In genomic region chrX:24155747-24156146, GRCh38 we compare ENCODE assay signal across 7 cellular contexts. TPM values are rescaled to one million over a fixed set of nuclear protein-coding genes. Genes with fewer than 3 reads are reported as not detected.
DNase-seq lines count a peak whose midpoint lies in the region; ATAC-seq, FAIRE-seq and TF ChIP-seq lines count a peak whose summit lies in the region.
"Not testable (repeated sequence)": the region's sequence is repeated elsewhere in the genome, so short reads cannot be mapped to it uniquely, and the experiment has no call there.

No MANE protein-coding gene starts in this region.

- 100% methylated on average over 1 of the region's 7 CpGs; no CpG with 5 or more reads in 1 of the 2 experiments for WGBS in IMR-90 (ENCODE audit: extremely low coverage in 2 of 2, insufficient read length in 1 of 2), 2 experiments
- 100% methylated on average over 5 of the region's 7 CpGs for WGBS in HepG2 (ENCODE audit: low lambda C conversion rate)

- not testable (repeated sequence) for H3K4ac ChIP-seq in IMR-90 (ENCODE audit: low read depth, low read length)

- BruUV-seq in IMR-90 (replicated peaks; lab: Mats Ljungman, UMichigan); MCF 10A (replicated peaks; lab: Mats Ljungman, UMichigan); HepG2 (replicated peaks; lab: Mats Ljungman, UMichigan): not testable (repeated sequence)

- not testable (repeated sequence) for H2AFZ ChIP-seq in IMR-90 (replicated peaks; ENCODE audit: low read length, poor library complexity); HepG2 (ENCODE audit: low read length)

- not testable (repeated sequence) for H2BK5ac ChIP-seq in IMR-90 (ENCODE audit: low read depth, low read length, poor library complexity, severe bottlenecking)

- not testable (repeated sequence) for H3K36me3 ChIP-seq in CD8-positive, alpha-beta T cell (ENCODE audit: insufficient read depth, low read length); IMR-90 (ENCODE audit: control insufficient read depth, insufficient read depth, low read length); HepG2 (replicated peaks in 1 of 2; ENCODE audit: control insufficient read depth in 1 of 2, insufficient read depth in 2 of 2, low read length in 2 of 2)

- not testable (repeated sequence) for H2BK120ac ChIP-seq in IMR-90 (ENCODE audit: low read depth, low read length)

- H3K4me2 ChIP-seq in IMR-90 (ENCODE audit: low read depth, low read length) = peak overlapping the region; percentile 51; the same call in 1 of the 2 replicates
- H3K4me2 ChIP-seq in HepG2 (ENCODE audit: low read depth, low read length) = not testable (repeated sequence)

- H3K9me3 ChIP-seq in CD8-positive, alpha-beta T cell (ENCODE audit: low read length); IMR-90 (ENCODE audit: control insufficient read depth, insufficient read depth, low read length); HepG2 (ENCODE audit: low read length): not testable (repeated sequence)

- H3K4me3 Mint-ChIP-seq in CD8-positive, alpha-beta T cell = peak overlapping the region; percentile 26
- peak overlapping the region; percentile 26 for H3K4me3 Mint-ChIP-seq in activated CD4-positive, alpha-beta T cell treated with anti-CD3 and anti-CD28 coated beads for 36 hours
- H3K4me3 Mint-ChIP-seq in activated T-cell treated with anti-CD3 and anti-CD28 coated beads, Interleukin-2, amount 50 U/mL, for 72 hours = peak overlapping the region; percentile 5 to 86
- not testable (repeated sequence) for H3K4me3 Mint-ChIP-seq in MCF 10A (ENCODE audit: unreplicated experiment); progenitor cell of endocrine pancreas (ENCODE audit: low read depth)

- ATAC-seq in CD8-positive, alpha-beta T cell; IMR-90 (ENCODE audit: low read depth); activated CD4-positive, alpha-beta T cell treated with anti-CD3 and anti-CD28 coated beads for 36 hours; activated T-cell treated with anti-CD3 and anti-CD28 coated beads, Interleukin-2, amount 50 U/mL, for 72 hours (replicated peaks in 1 of 2); HepG2: not testable (repeated sequence)

- peaks cover 34% of the 10 kb centered on the region for H3K4me1 ChIP-seq in CD8-positive, alpha-beta T cell (ENCODE audit: insufficient read depth, low read length)
- not testable (repeated sequence) for H3K4me1 ChIP-seq in IMR-90 (ENCODE audit: control insufficient read depth, insufficient read depth, low read length)
- H3K4me1 ChIP-seq in HepG2 (ENCODE audit: insufficient read depth, low read length) = peaks cover 27% of the 10 kb centered on the region

- CTCF ChIA-PET in CD8-positive, alpha-beta T cell (lab: Charles Lee); IMR-90 (lab: Yijun Ruan, JAX); HepG2 (lab: Yijun Ruan, JAX; ENCODE audit: low intra/inter-chr PET ratio, low total read pairs): not testable (repeated sequence)
- CTCF ChIA-PET in activated CD4-positive, alpha-beta T cell treated with anti-CD3 and anti-CD28 coated beads for 36 hours (lab: Charles Lee) = interaction anchor here (0.5 kb wide), 1 partner anchor 9 kb away, joined by 3 read pairs; no protein-coding TSS in a partner anchor
- CTCF ChIA-PET in MCF 10A (lab: Yijun Ruan, JAX) = interaction anchor here (0.6 kb wide), 1 partner anchor 102 kb away, joined by 4 read pairs; no protein-coding TSS in a partner anchor

- H4K5ac ChIP-seq in IMR-90 (ENCODE audit: low read depth, low read length) = not testable (repeated sequence)

- not testable (repeated sequence) for H3K27ac Mint-ChIP-seq in CD8-positive, alpha-beta T cell
- H3K27ac Mint-ChIP-seq in activated CD4-positive, alpha-beta T cell treated with anti-CD3 and anti-CD28 coated beads for 36 hours = peak overlapping the region; percentile 67
- peak overlapping the region; percentile 72 for H3K27ac Mint-ChIP-seq in activated T-cell treated with anti-CD3 and anti-CD28 coated beads, Interleukin-2, amount 50 U/mL, for 72 hours
- H3K27ac Mint-ChIP-seq in MCF 10A (ENCODE audit: low read depth, unreplicated experiment) (peak overlapping the region; percentile 16), progenitor cell of endocrine pancreas (peak overlapping the region; percentile 14)

- H3K27me3 ChIP-seq in CD8-positive, alpha-beta T cell (ENCODE audit: insufficient read depth, low read length); IMR-90 (ENCODE audit: control insufficient read depth, insufficient read depth, low read length); HepG2 (ENCODE audit: control insufficient read depth in 1 of 2, insufficient read depth in 2 of 2, low read length in 2 of 2): not testable (repeated sequence)

- DNase-seq in CD8-positive, alpha-beta T cell; IMR-90; activated CD4-positive, alpha-beta T cell treated with anti-CD3 and anti-CD28 coated beads for 36 hours; activated T-cell treated with anti-CD3 and anti-CD28 coated beads, Interleukin-2, amount 50 U/mL, for 72 hours; MCF 10A (ENCODE audit: unreplicated experiment); HepG2 (ENCODE audit: low spot score); progenitor cell of endocrine pancreas (ENCODE audit: low spot score, unreplicated experiment): not testable (repeated sequence)

- not testable (repeated sequence) for H3K18ac ChIP-seq in IMR-90 (ENCODE audit: low read depth, low read length)

- peaks cover 43% of the 10 kb centered on the region for H3K36me3 Mint-ChIP-seq in CD8-positive, alpha-beta T cell
- peaks cover 35% of the 10 kb centered on the region for H3K36me3 Mint-ChIP-seq in activated CD4-positive, alpha-beta T cell treated with anti-CD3 and anti-CD28 coated beads for 36 hours (ENCODE audit: low read depth)
- peaks cover 11 to 26% of the 10 kb centered on the region in 2 donors for H3K36me3 Mint-ChIP-seq in activated T-cell treated with anti-CD3 and anti-CD28 coated beads, Interleukin-2, amount 50 U/mL, for 72 hours (ENCODE audit: insufficient read depth in 2 of 2)
- H3K36me3 Mint-ChIP-seq in MCF 10A (ENCODE audit: insufficient read depth, unreplicated experiment) (peaks cover 26% of the 10 kb centered on the region), progenitor cell of endocrine pancreas (ENCODE audit: insufficient read depth) (peaks cover 11% of the 10 kb centered on the region)

- intact Hi-C loops in CD8-positive, alpha-beta T cell (cut with DNase I, micrococcal nuclease); IMR-90 (cut with micrococcal nuclease); HepG2 (cut with micrococcal nuclease; ENCODE audit: unreplicated experiment): not testable (repeated sequence)
- intact Hi-C loops in activated CD4-positive, alpha-beta T cell treated with anti-CD3 and anti-CD28 coated beads for 36 hours (cut with DNase I, micrococcal nuclease) = loop anchor here in 1 of 2 experiments (10.0 kb wide), 2 partner anchors 89 to 371 kb away; partner anchors contain the start of gene SAT1
- intact Hi-C loops in MCF 10A (cut with micrococcal nuclease) = loop anchor here (10.0 kb wide), 1 partner anchor 49 kb away; no protein-coding TSS in a partner anchor

- not testable (repeated sequence) for H2AK9ac ChIP-seq in IMR-90 (replicated peaks; ENCODE audit: low read depth, low read length, poor library complexity)

- dilution Hi-C loops in IMR-90 (cut with HindIII; ENCODE audit: low sequenced_read_pairs, unreplicated experiment) = not testable (repeated sequence)

- H3K14ac ChIP-seq in IMR-90 (replicated peaks; ENCODE audit: low read depth, low read length) = not testable (repeated sequence)

- not testable (repeated sequence) for H2BK15ac ChIP-seq in IMR-90 (ENCODE audit: low read depth, low read length)

- H3K9me3 Mint-ChIP-seq in CD8-positive, alpha-beta T cell; activated CD4-positive, alpha-beta T cell treated with anti-CD3 and anti-CD28 coated beads for 36 hours (ENCODE audit: low read depth); activated T-cell treated with anti-CD3 and anti-CD28 coated beads, Interleukin-2, amount 50 U/mL, for 72 hours; MCF 10A (ENCODE audit: unreplicated experiment); progenitor cell of endocrine pancreas (ENCODE audit: low read depth): not testable (repeated sequence)

- FAIRE-seq in HepG2 (lab: Jason Lieb, UNC) = not testable (repeated sequence)

- not testable (repeated sequence) for H2AK5ac ChIP-seq in IMR-90 (ENCODE audit: low read depth, low read length)

- not testable (repeated sequence) for H3K27ac ChIP-seq in CD8-positive, alpha-beta T cell (ENCODE audit: low read depth, low read length); IMR-90 (ENCODE audit: insufficient read depth, low read length); HepG2 (ENCODE audit: extremely low read length, insufficient read depth, low read length)

- in situ Hi-C loops in IMR-90 (cut with MboI; ENCODE audit: low sequenced_read_pairs) = loop anchor here (25.0 kb wide), 1 partner anchor 468 kb away; no protein-coding TSS in a partner anchor
- in situ Hi-C loops in HepG2 (cut with HindIII; ENCODE audit: extremely low pct_ligation_motif_present, low pct_unique_long_range_greater_than_20kb) = not testable (repeated sequence)

- not testable (repeated sequence) for TF ChIP-seq POLR2A in IMR-90 (IDR thresholded peaks at IDR 0.05; ENCODE audit: low read depth, low read length); HepG2 (IDR thresholded peaks at IDR 0.05; ENCODE audit: insufficient read depth in 1 of 2, low read depth in 2 of 2, low read length in 2 of 2)

- H3K27me3 Mint-ChIP-seq in CD8-positive, alpha-beta T cell (ENCODE audit: low read depth); activated CD4-positive, alpha-beta T cell treated with anti-CD3 and anti-CD28 coated beads for 36 hours; activated T-cell treated with anti-CD3 and anti-CD28 coated beads, Interleukin-2, amount 50 U/mL, for 72 hours (ENCODE audit: low read depth); MCF 10A (ENCODE audit: insufficient read depth, unreplicated experiment); progenitor cell of endocrine pancreas: not testable (repeated sequence)

- POLR2A ChIA-PET in CD8-positive, alpha-beta T cell (lab: Charles Lee); IMR-90 (lab: Charles Lee; ENCODE audit: unreplicated experiment); activated CD4-positive, alpha-beta T cell treated with anti-CD3 and anti-CD28 coated beads for 36 hours (lab: Charles Lee); MCF 10A (lab: Yijun Ruan, JAX); HepG2 (lab: Yijun Ruan, JAX): not testable (repeated sequence)

- H3K23ac ChIP-seq in IMR-90 (ENCODE audit: low read depth, low read length) = not testable (repeated sequence)

- H3K56ac ChIP-seq in IMR-90 (ENCODE audit: extremely low read depth, insufficient read depth, low read length) = not testable (repeated sequence)

- H3K4me1 Mint-ChIP-seq in CD8-positive, alpha-beta T cell (ENCODE audit: low read depth) = peaks cover 74% of the 10 kb centered on the region
- H3K4me1 Mint-ChIP-seq in activated CD4-positive, alpha-beta T cell treated with anti-CD3 and anti-CD28 coated beads for 36 hours = peaks cover 64% of the 10 kb centered on the region
- H3K4me1 Mint-ChIP-seq in activated T-cell treated with anti-CD3 and anti-CD28 coated beads, Interleukin-2, amount 50 U/mL, for 72 hours (ENCODE audit: low read depth) = peaks cover 82% of the 10 kb centered on the region
- peaks cover 48% of the 10 kb centered on the region for H3K4me1 Mint-ChIP-seq in MCF 10A (ENCODE audit: insufficient read depth, unreplicated experiment)
- peaks cover 50% of the 10 kb centered on the region for H3K4me1 Mint-ChIP-seq in progenitor cell of endocrine pancreas (ENCODE audit: low read depth)

- peaks cover 88% of the 10 kb centered on the region for H3K79me2 ChIP-seq in HepG2 (ENCODE audit: insufficient read depth, low read length)

- H4K91ac ChIP-seq in IMR-90 (ENCODE audit: insufficient read depth, low read depth, low read length) = not testable (repeated sequence)

- not testable (repeated sequence) for H4K8ac ChIP-seq in IMR-90 (ENCODE audit: low read depth in 2 of 2, low read length in 2 of 2)

- peaks cover 3 to 34% of the 10 kb centered on the region in 2 experiments; a peak in 3 of 4 replicates for H3K79me1 ChIP-seq in IMR-90 (ENCODE audit: low read depth in 1 of 2, low read length in 2 of 2)

- TF ChIP-seq RAD21 in IMR-90 (IDR thresholded peaks at IDR 0.05; ENCODE audit: low read length); HepG2 (CRISPR knock-in tag; IDR thresholded peaks at IDR 0.05): not testable (repeated sequence)

- H4K20me1 ChIP-seq in IMR-90 (ENCODE audit: insufficient read depth, low read length) = peaks cover 88% of the 10 kb centered on the region
- not testable (repeated sequence) for H4K20me1 ChIP-seq in HepG2 (ENCODE audit: insufficient read depth, low read length)

- H3K9ac ChIP-seq in IMR-90 (ENCODE audit: low read depth, low read length); HepG2 (ENCODE audit: insufficient read depth, low read depth, low read length): not testable (repeated sequence)

- not testable (repeated sequence) for TF ChIP-seq EP300 in HepG2 (IDR thresholded peaks at IDR 0.05; ENCODE audit: low read depth in 2 of 2, low read length in 2 of 2); HepG2 (CRISPR knock-in tag; IDR thresholded peaks at IDR 0.05; ENCODE audit: borderline replicate concordance)

- H2BK20ac ChIP-seq in IMR-90 (ENCODE audit: low read depth, low read length) = not testable (repeated sequence)

- H3K9me1 ChIP-seq in IMR-90 (ENCODE audit: insufficient read depth, low read length) = peaks cover 19% of the 10 kb centered on the region

- not testable (repeated sequence) for H3K4me3 ChIP-seq in CD8-positive, alpha-beta T cell (ENCODE audit: low read depth, low read length); IMR-90 (ENCODE audit: insufficient read depth, low read depth, low read length); HepG2 (replicated peaks in 1 of 3; ENCODE audit: insufficient read depth in 1 of 3, low read depth in 2 of 3, low read length in 3 of 3)

- TF ChIP-seq CTCF in CD8-positive, alpha-beta T cell (IDR thresholded peaks at IDR 0.05); IMR-90 (conservative IDR thresholded peaks at IDR 0.05; ENCODE audit: low read depth, low read length); MCF 10A (IDR thresholded peaks at IDR 0.05; ENCODE audit: unreplicated experiment); HepG2 (CRISPR knock-in tag; IDR thresholded peaks at IDR 0.05); progenitor cell of endocrine pancreas (IDR thresholded peaks at IDR 0.05; ENCODE audit: unreplicated experiment): not testable (repeated sequence)

RNA-seq across cellular contexts. Expression of gene ZFX, which starts 6.2 kb away (rescaled TPM):
- total RNA-seq in CD8-positive, alpha-beta T cell = 10 to 100 TPM; 54.5 to 55.8 TPM
- 99.3 and 141 TPM in 2 replicates for total RNA-seq in IMR-90 (2012; rRNA removed)
- polyA plus RNA-seq in IMR-90 (2012; rRNA removed) = 12.0 and 16.0 TPM in 2 replicates
- 3.6 and 5.2 TPM in 2 replicates for polyA plus RNA-seq in IMR-90 (2012; cell fraction: cytosol; rRNA removed)
- 4.1 and 28.6 TPM in 2 replicates for polyA plus RNA-seq in IMR-90 (2012; cell fraction: nucleus; rRNA removed; ENCODE audit: low replicate concordance)
- total RNA-seq in activated CD4-positive, alpha-beta T cell treated with anti-CD3 and anti-CD28 coated beads for 36 hours = 10 to 100 TPM; 34.0 to 37.9 TPM
- 10 to 100 TPM; 47.2 to 78.6 TPM for total RNA-seq in activated T-cell treated with anti-CD3 and anti-CD28 coated beads, Interleukin-2, amount 50 U/mL, for 72 hours
- 69.6 and 72.3 TPM in 2 replicates for total RNA-seq in MCF 10A (2022)
- total RNA-seq in HepG2 (2016; rRNA removed; fragmentation: Illumina TruSeq; extraction: Trizol) = 37.3 and 66.3 TPM in 2 replicates
- total RNA-seq in HepG2 (2016; cell fraction: cytosol; rRNA removed; fragmentation: Illumina TruSeq; extraction: Trizol; ENCODE audit: low read depth) = 17.0 and 20.4 TPM in 2 replicates
- total RNA-seq in HepG2 (2016; cell fraction: insoluble cytoplasmic fraction; rRNA removed; fragmentation: Illumina TruSeq; extraction: Trizol) = 37.7 and 62.0 TPM in 2 replicates
- total RNA-seq in HepG2 (2016; cell fraction: membrane; rRNA removed; fragmentation: Illumina TruSeq; extraction: Trizol) = 18.7 and 22.7 TPM in 2 replicates
- total RNA-seq in HepG2 (2016; cell fraction: nucleus; rRNA removed; fragmentation: Illumina TruSeq; extraction: Trizol) = 33.1 and 36.3 TPM in 2 replicates
- 13.8 and 14.9 TPM in 2 replicates for polyA plus RNA-seq in HepG2 (2011; rRNA removed)
- polyA plus RNA-seq in HepG2 (2011; cell fraction: cytosol; rRNA removed) = 5.6 and 10.7 TPM in 2 replicates
- polyA plus RNA-seq in HepG2 (2011; cell fraction: nucleus; rRNA removed) = 12.3 and 17.6 TPM in 2 replicates
- polyA plus RNA-seq in HepG2 (2012) = 15.4 and 18.0 TPM in 2 replicates
- polyA plus RNA-seq in HepG2 (2016; cell fraction: cytosol; fragmentation: Illumina TruSeq; extraction: Trizol; ENCODE audit: low read depth) = 0.86 and 0.89 TPM in 2 replicates
- polyA plus RNA-seq in HepG2 (2016; cell fraction: insoluble cytoplasmic fraction; fragmentation: Illumina TruSeq; extraction: Trizol; ENCODE audit: low read depth) = 16.6 and 19.7 TPM in 2 replicates
- polyA plus RNA-seq in HepG2 (2016; cell fraction: membrane; fragmentation: Illumina TruSeq; extraction: Trizol; ENCODE audit: low read depth) = 2.3 TPM in 2 replicates
- 33.0 and 36.3 TPM in 2 replicates for polyA plus RNA-seq in HepG2 (2016; cell fraction: nucleus; fragmentation: Illumina TruSeq; extraction: Trizol; ENCODE audit: insufficient read depth, low read depth)
- polyA minus RNA-seq in HepG2 (2011; rRNA and poly(A)+ RNA removed; ENCODE audit: low replicate concordance) = 21.0 and 79.5 TPM in 2 replicates
- polyA minus RNA-seq in HepG2 (2011; cell fraction: cytosol; rRNA and poly(A)+ RNA removed) = 26.8 and 40.5 TPM in 2 replicates
- 57.7 and 69.4 TPM in 2 replicates for polyA minus RNA-seq in HepG2 (2011; cell fraction: nucleus; rRNA and poly(A)+ RNA removed)
- total RNA-seq in progenitor cell of endocrine pancreas = 113 and 116 TPM in 2 replicates
